Comparison of ENCODE assay signal across 19 cellular contexts in the genomic region with DNA sequence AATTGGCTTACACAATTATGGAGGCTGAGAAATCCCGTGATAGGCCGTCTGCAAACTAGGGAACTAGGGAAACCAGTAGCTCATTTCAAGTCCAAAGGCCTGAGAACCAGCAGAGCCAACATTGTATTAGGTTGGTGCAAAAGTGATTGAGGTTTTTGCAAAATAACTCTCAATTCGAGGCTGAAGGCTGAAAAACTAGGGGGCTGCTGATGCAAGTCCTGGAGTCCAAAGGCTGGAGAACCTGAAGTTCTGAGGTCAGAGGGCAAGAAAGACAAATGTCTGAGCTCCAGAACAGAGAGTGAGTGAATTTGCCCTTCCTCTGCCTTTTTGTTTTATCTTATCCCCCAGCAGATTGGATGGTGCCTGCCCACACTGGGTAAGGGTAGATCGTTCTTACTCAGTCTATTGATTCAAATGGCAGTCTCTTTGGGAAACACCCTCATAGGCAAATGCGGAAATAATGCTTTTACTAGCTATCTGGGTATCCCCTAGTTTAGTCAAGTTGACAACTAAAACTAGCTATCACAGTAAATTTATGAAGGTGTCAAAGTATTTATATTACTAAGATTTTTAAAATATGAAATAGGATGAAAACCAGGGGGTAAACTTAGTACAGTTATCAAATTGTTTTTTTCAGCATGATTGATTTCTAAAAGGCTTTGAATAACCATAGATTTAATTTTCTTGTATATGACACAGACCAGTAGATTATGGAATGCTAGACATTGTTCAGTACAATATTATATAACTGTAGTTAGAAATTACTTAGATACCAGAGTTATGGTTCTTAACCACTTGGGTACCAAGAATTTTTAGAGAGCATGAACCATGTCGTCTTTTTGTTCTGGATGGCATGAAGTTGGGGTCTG. TPM values are rescaled to one million over a fixed set of nuclear protein-coding genes. Genes with fewer than 3 reads are reported as not detected.
DNase-seq lines count a peak whose midpoint lies in the region; ATAC-seq, FAIRE-seq and TF ChIP-seq lines count a peak whose summit lies in the region.
"Had no signal": no experiment of that assay in that cellular context is flagged by ENCODE, and none has a peak within 500 bp of the region (broad histone marks: within the 10 kb centered on the region; RNA-seq: fewer than 3 reads in every experiment).

No MANE protein-coding gene starts in this region.

- no peaks in the 10 kb centered on the region for H3K9me3 ChIP-seq in right lobe of liver
- H3K9me3 ChIP-seq: gastrocnemius medialis had no signal

- no peak for DNase-seq in activated T-cell treated with anti-CD3 and anti-CD28 coated beads, Interleukin-2, amount 50 U/mL, for 24 hours
- no peak for DNase-seq in activated T-cell treated with anti-CD3 and anti-CD28 coated beads, Interleukin-2, amount 50 U/mL, for 48 hours
- DNase-seq in right lobe of liver (peak in 1 of 3 donors; percentile 48), HTR-8/SVneo (ENCODE audit: insufficient read length, low spot score) (no peak), brain microvascular endothelial cell (no peak), AML-193 (lab: John Stamatoyannopoulos, UW) (no peak)
- DNase-seq: ACHN; activated CD8-positive, alpha-beta memory T cell treated with anti-CD3 and anti-CD28 coated beads, Interleukin-2, amount 50 U/mL, for 4 hours; amygdala; COR-L47; gastrocnemius medialis; HFFc6; NCI-H1048; right cardiac atrium had no signal

- peaks cover 0 to 6% (median 0%) of the 10 kb centered on the region in 4 donors for H3K4me1 ChIP-seq in right lobe of liver
- H3K4me1 ChIP-seq: gastrocnemius medialis, neural progenitor cell had no signal

- H3K27ac ChIP-seq in right lobe of liver (no peak overlapping the region), brain microvascular endothelial cell (no peak overlapping the region)
- H3K27ac ChIP-seq: gastrocnemius medialis, neural progenitor cell had no signal

- H3K27me3 Mint-ChIP-seq in activated T-cell treated with anti-CD3 and anti-CD28 coated beads, Interleukin-2, amount 50 U/mL, for 24 hours, result no peaks in the 10 kb centered on the region
- H3K27me3 Mint-ChIP-seq: IgD-negative memory B cell had no signal

- in situ Hi-C loops in brain microvascular endothelial cell (cut with HindIII; ENCODE audit: low pct_ligation_motif_present, low sequenced_read_pairs), result no loop called here

- TF ChIP-seq POLR2A in right lobe of liver (IDR thresholded peaks at IDR 0.05), result no peak

- H3K27me3 ChIP-seq in right lobe of liver (no peaks in the 10 kb centered on the region), brain microvascular endothelial cell (replicated peaks) (no peaks in the 10 kb centered on the region)
- H3K27me3 ChIP-seq: gastrocnemius medialis, neural progenitor cell had no signal

- 52% methylated on average over 6 of the region's 6 CpGs for WGBS in right lobe of liver (ENCODE audit: insufficient coverage, low coverage, low lambda C conversion rate, missing lambda C conversion rate)

- no peak overlapping the region for H3K4me3 ChIP-seq in right lobe of liver
- H3K4me3 ChIP-seq in brain microvascular endothelial cell (ENCODE audit: low read depth, low read length), result no peak overlapping the region
- H3K4me3 ChIP-seq: gastrocnemius medialis, neural progenitor cell had no signal

- H3K4me3 Mint-ChIP-seq in activated T-cell treated with anti-CD3 and anti-CD28 coated beads, Interleukin-2, amount 50 U/mL, for 24 hours, result no peak overlapping the region
- H3K4me3 Mint-ChIP-seq: HFFc6, neural progenitor cell had no signal

- H3K36me3 ChIP-seq in right lobe of liver, result no peaks in the 10 kb centered on the region
- H3K36me3 ChIP-seq in brain microvascular endothelial cell (replicated peaks), result no peaks in the 10 kb centered on the region
- H3K36me3 ChIP-seq: gastrocnemius medialis, neural progenitor cell had no signal

- intact Hi-C loops in right lobe of liver (cut with DNase I), result no loop called here

- ATAC-seq in GM18907 (IDR thresholded peaks at IDR 0.05; ENCODE audit: unreplicated experiment) (peak; percentile 66), HG03342 (IDR thresholded peaks at IDR 0.05; ENCODE audit: unreplicated experiment) (peak; percentile 51), right lobe of liver (peak; percentile 46 to 76 (median 72))
- ATAC-seq: gastrocnemius medialis, right cardiac atrium had no signal

- TF ChIP-seq CTCF in right lobe of liver (IDR thresholded peaks at IDR 0.05), result no peak
- no peak for TF ChIP-seq CTCF in brain microvascular endothelial cell (IDR thresholded peaks at IDR 0.05; ENCODE audit: low read depth, low read length, missing control alignments)

- H3K4me1 Mint-ChIP-seq in activated T-cell treated with anti-CD3 and anti-CD28 coated beads, Interleukin-2, amount 50 U/mL, for 24 hours (ENCODE audit: low read depth), result peaks cover 52% of the 10 kb centered on the region
- H3K4me1 Mint-ChIP-seq: neural progenitor cell had no signal

- peak overlapping the region; percentile 78 for H3K27ac Mint-ChIP-seq in activated T-cell treated with anti-CD3 and anti-CD28 coated beads, Interleukin-2, amount 50 U/mL, for 24 hours
- H3K27ac Mint-ChIP-seq: HFFc6, neural progenitor cell had no signal

- FAIRE-seq in HTR-8/SVneo (lab: Jason Lieb, UNC), result no peak
- FAIRE-seq: endothelial cell of umbilical vein had no signal

- peaks cover 5% of the 10 kb centered on the region for H3K9me3 Mint-ChIP-seq in activated T-cell treated with anti-CD3 and anti-CD28 coated beads, Interleukin-2, amount 50 U/mL, for 24 hours
- H3K9me3 Mint-ChIP-seq: HFFc6 had no signal

- H3K36me3 Mint-ChIP-seq in activated T-cell treated with anti-CD3 and anti-CD28 coated beads, Interleukin-2, amount 50 U/mL, for 24 hours (ENCODE audit: low read depth), result peaks cover 36% of the 10 kb centered on the region

RNA-seq across cellular contexts. Expression of gene RABGAP1L, which starts 15.4 kb away (rescaled TPM):
- 10 to 100 TPM; 11.7 to 23.1 (median 18.5) TPM for total RNA-seq in right lobe of liver
